In the genomic region with DNA sequence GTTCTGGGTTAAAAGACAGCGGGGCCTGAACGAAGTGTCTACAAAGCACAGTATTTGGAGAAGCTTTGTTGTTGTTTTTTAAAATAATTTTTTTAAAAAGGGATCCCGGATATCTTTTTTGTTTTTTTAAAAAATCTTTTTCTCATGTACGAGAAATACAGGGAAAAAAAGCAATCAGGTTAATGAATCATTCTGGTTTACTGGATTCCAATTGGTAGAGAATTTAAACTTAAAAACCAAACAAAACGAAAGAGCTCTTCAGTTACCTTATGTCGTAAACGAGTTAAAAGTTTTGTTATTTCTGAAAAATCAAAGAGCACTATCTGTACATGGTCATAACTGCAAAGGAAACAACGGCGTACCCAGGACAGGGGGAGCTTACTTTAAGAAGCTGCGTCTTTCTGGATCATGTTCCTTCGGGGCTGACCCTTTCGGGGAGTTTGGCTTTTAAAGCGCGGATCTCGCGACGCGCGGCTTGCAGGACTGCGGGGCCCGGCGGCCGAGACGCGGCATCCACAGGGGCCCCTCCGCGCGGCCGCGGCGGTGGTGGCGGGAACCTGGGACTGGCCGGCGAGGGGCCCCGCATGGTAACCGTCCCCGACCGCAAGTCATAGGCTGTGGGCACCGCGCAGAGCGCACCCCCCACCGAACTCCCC, we compare ENCODE assay signal across 8 cellular contexts. TPM values are rescaled to one million over a fixed set of nuclear protein-coding genes. Genes with fewer than 3 reads are reported as not detected.
A peak's percentile ranks its signal among the peaks of the same experiment; 100 is the strongest.
DNase-seq lines count a peak whose midpoint lies in the region; ATAC-seq and TF ChIP-seq lines count a peak whose summit lies in the region.

No MANE protein-coding gene starts in this region.

- peak; percentile 2 for DNase-seq in stimulated activated CD4-positive, alpha-beta T cell treated with anti-CD3 and anti-CD28 coated beads, Interleukin-4, amount 100 ng/mL, for 1 hour
- no peak for DNase-seq in stimulated activated CD4-positive, alpha-beta T cell treated with anti-CD3 and anti-CD28 coated beads, Interleukin-1b, Interleukin-23, amount 100 ng/mL, for 48 hours
- no peak for DNase-seq in NT2/D1 (ENCODE audit: low read depth, low spot score)
- peak; percentile 59 for DNase-seq in ecto neural progenitor cell (ENCODE audit: low spot score)
- DNase-seq in lower lobe of right lung = no peak
- DNase-seq in CD1c-positive myeloid dendritic cell (ENCODE audit: extremely low spot score) = no peak

- H3K27me3 ChIP-seq in NT2/D1 (ENCODE audit: insufficient read depth, insufficient read length) = peaks cover 49% of the 10 kb centered on the region
- peaks cover 26% of the 10 kb centered on the region for H3K27me3 ChIP-seq in lower lobe of right lung (ENCODE audit: low read depth)
- peaks cover 36% of the 10 kb centered on the region for H3K27me3 ChIP-seq in thymus (ENCODE audit: control insufficient read depth, insufficient read depth)

- H3K27ac ChIP-seq in lower lobe of right lung = peak overlapping the region; percentile 83
- H3K27ac ChIP-seq in thymus (ENCODE audit: low read depth) = no peak overlapping the region

- TF ChIP-seq CTCF in lower lobe of right lung (IDR thresholded peaks at IDR 0.05) = no peak

- 6% methylated on average over 42 of the region's 42 CpGs for WGBS in thymus

- peak overlapping the region; percentile 60 for H3K4me3 ChIP-seq in NT2/D1 (ENCODE audit: insufficient read length, low read depth)
- peak overlapping the region; percentile 74 for H3K4me3 ChIP-seq in lower lobe of right lung
- peak overlapping the region; percentile 57 for H3K4me3 ChIP-seq in thymus (ENCODE audit: low read length)

- ATAC-seq in lower lobe of right lung (peak; percentile 63 to 77), GM21515 (IDR thresholded peaks at IDR 0.05; ENCODE audit: unreplicated experiment) (no peak)

- intact Hi-C loops in lower lobe of right lung (cut with DNase I) = no loop called here

- peak overlapping the region; percentile 67 for H3K9ac ChIP-seq in NT2/D1 (ENCODE audit: insufficient read length, low read depth)

- H3K4me1 ChIP-seq in NT2/D1 (ENCODE audit: insufficient read depth, insufficient read length) (no peaks in the 10 kb centered on the region), lower lobe of right lung (no peaks in the 10 kb centered on the region), thymus (ENCODE audit: control insufficient read depth, insufficient read depth, low read length) (no peaks in the 10 kb centered on the region)

- H3K9me3 ChIP-seq in NT2/D1 (ENCODE audit: insufficient read depth, low read length) (peaks cover 10% of the 10 kb centered on the region; the same call in 1 of the 2 replicates), lower lobe of right lung (no peaks in the 10 kb centered on the region), thymus (ENCODE audit: control insufficient read depth) (no peaks in the 10 kb centered on the region)

- H3K36me3 ChIP-seq in NT2/D1 (ENCODE audit: insufficient read depth, insufficient read length, low read length) = no peaks in the 10 kb centered on the region
- no peaks in the 10 kb centered on the region for H3K36me3 ChIP-seq in lower lobe of right lung
- H3K36me3 ChIP-seq in thymus (ENCODE audit: control insufficient read depth, insufficient read depth) = no peaks in the 10 kb centered on the region

RNA-seq across cellular contexts. Expression of a gene that starts 0.9 kb away (rescaled TPM):
- 10.9 TPM for total RNA-seq in lower lobe of right lung
- 3.4 TPM for polyA plus RNA-seq in thymus

Comparison
In these comparisons a context has a peak if more than half of its experiments do, and no peak if none do; other contexts are left out.
1. DNase-seq: peak in stimulated activated CD4-positive, alpha-beta T cell treated with anti-CD3 and anti-CD28 coated beads, Interleukin-4, amount 100 ng/mL, for 1 hour (single experiment) and ecto neural progenitor cell (single experiment); none in stimulated activated CD4-positive, alpha-beta T cell treated with anti-CD3 and anti-CD28 coated beads, Interleukin-1b, Interleukin-23, amount 100 ng/mL, for 48 hours (single experiment), NT2/D1 (single experiment), lower lobe of right lung (single experiment) and CD1c-positive myeloid dendritic cell (single experiment).
2. Peak in every context shown above with its lines, with median percentiles within 50 percentile points of each other: H3K4me3 ChIP-seq.